Comparison of ENCODE assay signal across 8 cellular contexts in genomic region chr6:47308674-47309325, GRCh38. TPM values are rescaled to one million over a fixed set of nuclear protein-coding genes. Genes with fewer than 3 reads are reported as not detected.
A peak's percentile ranks its signal among the peaks of the same experiment; 100 is the strongest.
DNase-seq lines count a peak whose midpoint lies in the region; ATAC-seq, FAIRE-seq and TF ChIP-seq lines count a peak whose summit lies in the region.

No MANE protein-coding gene starts in this region.

- no peaks in the 10 kb centered on the region for H3K27me3 ChIP-seq in muscle layer of duodenum (ENCODE audit: low read depth, low read length)

- in situ Hi-C loops in G401 (cut with HindIII; ENCODE audit: low sequenced_read_pairs): no loop called here

- peaks cover 0 to 18% of the 10 kb centered on the region in 2 donors for H3K4me1 ChIP-seq in muscle layer of duodenum (ENCODE audit: control insufficient read depth in 1 of 2, insufficient read depth in 2 of 2, low read length in 2 of 2)

- TF ChIP-seq POLR2A in erythroblast (IDR thresholded peaks at IDR 0.05; ENCODE audit: low read length): no peak

- ATAC-seq in HG03066 (IDR thresholded peaks at IDR 0.05; ENCODE audit: low read depth, unreplicated experiment): peak; percentile 6

- no peaks in the 10 kb centered on the region for H3K36me3 ChIP-seq in muscle layer of duodenum (ENCODE audit: control insufficient read depth in 1 of 2, insufficient read depth in 2 of 2, low read length in 2 of 2)

- no peak overlapping the region for H3K27ac ChIP-seq in muscle layer of duodenum (ENCODE audit: low read length)

- H3K9me3 ChIP-seq in muscle layer of duodenum (ENCODE audit: control insufficient read depth in 1 of 2, low read length in 2 of 2): no peaks in the 10 kb centered on the region

- DNase-seq in 8988T (peak; percentile 49), G401 (ENCODE audit: low spot score) (peak; percentile 48), SW480 (ENCODE audit: low spot score) (peak; percentile 17), erythroblast (lab: John Stamatoyannopoulos, UW) (peak; percentile 39 to 46), GM19239 (ENCODE audit: insufficient read length, low spot score) (no peak)
- DNase-seq in NK-92 treated with Interleukin-12 subunit alpha and Interleukin-12 subunit beta, amount 100 ng/mL, for 24 hours (lab: John Stamatoyannopoulos, UW): no peak

- H3K4me3 ChIP-seq in muscle layer of duodenum (ENCODE audit: low read depth in 1 of 2, low read length in 2 of 2): peak overlapping the region; percentile 67 to 94

- no peak for FAIRE-seq in GM19239 (lab: Jason Lieb, UNC)

RNA-seq across cellular contexts. Expression of gene TNFRSF21, which starts 0.9 kb away (rescaled TPM):
- 0.12 and 1.7 TPM in 2 replicates for total RNA-seq in G401 (2014; rRNA removed; shearing (Covaris generic))

Comparison
In these comparisons a context has a peak if more than half of its experiments do, and no peak if none do; other contexts are left out.
1. DNase-seq: peak in 8988T (single experiment), G401 (single experiment), SW480 (single experiment) and erythroblast (2 of 2); none in NK-92 treated with Interleukin-12 subunit alpha and Interleukin-12 subunit beta, amount 100 ng/mL, for 24 hours (single experiment) and GM19239 (single experiment).